ENCODE assay signal across 37 cellular contexts in genomic region chr16:78598186-78598585, GRCh38.
"Had no signal": no experiment of that assay in that cellular context is flagged by ENCODE, and none has a peak within 500 bp of the region (broad histone marks: within the 10 kb centered on the region; RNA-seq: fewer than 3 reads in every experiment).

No MANE protein-coding gene starts in this region.

- H3K27me3 ChIP-seq: adrenal gland, body of pancreas, breast epithelium, cardiac muscle cell, esophagus muscularis mucosa, foreskin keratinocyte, gastrocnemius medialis had no signal

- H3K27ac ChIP-seq: adrenal gland, body of pancreas, breast epithelium, cardiac muscle cell, coronary artery, dorsolateral prefrontal cortex, esophagus muscularis mucosa, foreskin keratinocyte, gastrocnemius medialis, WERI-Rb-1 had no signal

- H3K4me3 Mint-ChIP-seq: activated B cell treated with CpG ODN at 0.5 μM for 24 hours; activated CD8-positive, alpha-beta memory T cell treated with anti-CD3 and anti-CD28 coated beads, Interleukin-2, amount 10 ng/mL, durations not matched to agents 7 days and 5 days; activated CD8-positive, alpha-beta T cell treated with anti-CD3 and anti-CD28 coated beads, Interleukin-2, amount 10 ng/mL, durations not matched to agents 7 days and 5 days; activated naive CD4-positive, alpha-beta T cell treated with anti-CD3 and anti-CD28 coated beads for 36 hours; activated naive CD4-positive, alpha-beta T cell treated with anti-CD3 and anti-CD28 coated beads, Interleukin-2, amount 50 U/mL, for 24 hours; activated naive CD8-positive, alpha-beta T cell treated with anti-CD3 and anti-CD28 coated beads for 36 hours; activated naive CD8-positive, alpha-beta T cell treated with anti-CD3 and anti-CD28 coated beads, Interleukin-2, amount 50 U/mL, for 24 hours; activated T-helper 1 cell treated with anti-CD3 and anti-CD28 coated beads, Interleukin-12 subunit alpha, Interleukin-12 subunit beta, Interleukin-2, Interleukin-4 antibody, amounts not matched to agents 30 ng/mL and 10 ng/mL and 1 ng/mL, durations not matched to agents 14 hours and 24 hours and 36 hours; central memory CD8-positive, alpha-beta T cell; dendritic cell treated with granulocyte-macrophage colony-stimulating factor and Interleukin-4, amounts not matched to agents 40 ng/mL and 50 ng/mL, for 4 days; T-helper 17 cell; T-helper 2 cell treated with Interferon-gamma antibody and Interleukin-4, amounts not matched to agents 5 μg/mL and 100 μg/mL, for 36 hours had no signal

- H3K4me1 Mint-ChIP-seq: activated CD8-positive, alpha-beta memory T cell treated with anti-CD3 and anti-CD28 coated beads, Interleukin-2, amount 10 ng/mL, durations not matched to agents 7 days and 5 days; activated naive CD4-positive, alpha-beta T cell treated with anti-CD3 and anti-CD28 coated beads, Interleukin-2, amount 50 U/mL, for 24 hours; activated naive CD8-positive, alpha-beta T cell treated with anti-CD3 and anti-CD28 coated beads for 36 hours; activated naive CD8-positive, alpha-beta T cell treated with anti-CD3 and anti-CD28 coated beads, Interleukin-2, amount 50 U/mL, for 24 hours; central memory CD8-positive, alpha-beta T cell; T-helper 17 cell had no signal

- H3K9me3 ChIP-seq: adrenal gland, body of pancreas, breast epithelium, esophagus muscularis mucosa, gastrocnemius medialis had no signal

- H3K36me3 Mint-ChIP-seq: activated CD8-positive, alpha-beta memory T cell treated with anti-CD3 and anti-CD28 coated beads, Interleukin-2, amount 10 ng/mL, durations not matched to agents 7 days and 5 days; activated naive CD4-positive, alpha-beta T cell treated with anti-CD3 and anti-CD28 coated beads, Interleukin-2, amount 50 U/mL, for 24 hours; activated naive CD8-positive, alpha-beta T cell treated with anti-CD3 and anti-CD28 coated beads for 36 hours had no signal

- H3K27me3 Mint-ChIP-seq: activated B cell treated with CpG ODN at 0.5 μM for 24 hours; activated CD8-positive, alpha-beta memory T cell treated with anti-CD3 and anti-CD28 coated beads, Interleukin-2, amount 10 ng/mL, durations not matched to agents 7 days and 5 days; activated naive CD4-positive, alpha-beta T cell treated with anti-CD3 and anti-CD28 coated beads, Interleukin-2, amount 50 U/mL, for 24 hours; activated naive CD8-positive, alpha-beta T cell treated with anti-CD3 and anti-CD28 coated beads for 36 hours; activated naive CD8-positive, alpha-beta T cell treated with anti-CD3 and anti-CD28 coated beads, Interleukin-2, amount 50 U/mL, for 24 hours; central memory CD8-positive, alpha-beta T cell; dendritic cell treated with granulocyte-macrophage colony-stimulating factor and Interleukin-4, amounts not matched to agents 40 ng/mL and 50 ng/mL, for 4 days; T-helper 17 cell had no signal

- H3K36me3 ChIP-seq: adrenal gland, breast epithelium, cardiac muscle cell, esophagus muscularis mucosa, gastrocnemius medialis, WERI-Rb-1 had no signal

- ATAC-seq: activated CD4-positive, CD25-positive, alpha-beta regulatory T cell treated with anti-CD3 and anti-CD28 coated beads, Interleukin-2, amount 50 U/mL, for 24 hours; activated CD8-positive, alpha-beta memory T cell treated with anti-CD3 and anti-CD28 coated beads, Interleukin-2, amount 10 ng/mL, durations not matched to agents 7 days and 5 days; activated CD8-positive, alpha-beta T cell treated with anti-CD3 and anti-CD28 coated beads, Interleukin-2, amount 10 ng/mL, durations not matched to agents 7 days and 5 days; activated naive CD8-positive, alpha-beta T cell treated with anti-CD3 and anti-CD28 coated beads, Interleukin-2, amount 50 U/mL, for 24 hours; body of pancreas; foreskin keratinocyte; gastrocnemius medialis; T-helper 17 cell had no signal

- H3K4me1 ChIP-seq: adrenal gland, body of pancreas, breast epithelium, esophagus muscularis mucosa, foreskin keratinocyte, gastrocnemius medialis had no signal

- H3K4me3 ChIP-seq: adrenal gland, body of pancreas, breast epithelium, cardiac muscle cell, coronary artery, dorsolateral prefrontal cortex, esophagus muscularis mucosa, gastrocnemius medialis had no signal

- H3K9me3 Mint-ChIP-seq: activated B cell treated with CpG ODN at 0.5 μM for 24 hours; activated naive CD4-positive, alpha-beta T cell treated with anti-CD3 and anti-CD28 coated beads for 36 hours; activated naive CD4-positive, alpha-beta T cell treated with anti-CD3 and anti-CD28 coated beads, Interleukin-2, amount 50 U/mL, for 24 hours; activated naive CD8-positive, alpha-beta T cell treated with anti-CD3 and anti-CD28 coated beads for 36 hours; activated naive CD8-positive, alpha-beta T cell treated with anti-CD3 and anti-CD28 coated beads, Interleukin-2, amount 50 U/mL, for 24 hours; activated T-helper 1 cell treated with anti-CD3 and anti-CD28 coated beads, Interleukin-12 subunit alpha, Interleukin-12 subunit beta, Interleukin-2, Interleukin-4 antibody, amounts not matched to agents 30 ng/mL and 10 ng/mL and 1 ng/mL, durations not matched to agents 14 hours and 24 hours and 36 hours; activated T-helper 2 cell treated with anti-CD3 and anti-CD28 coated beads, Interferon-gamma antibody, Interleukin-2, Interleukin-4, amounts not matched to agents 10 μg/mL and 5 μg/mL and 100 μg/mL, durations not matched to agents 14 hours and 24 hours and 36 hours; central memory CD8-positive, alpha-beta T cell; dendritic cell treated with granulocyte-macrophage colony-stimulating factor and Interleukin-4, amounts not matched to agents 40 ng/mL and 50 ng/mL, for 4 days; T-helper 2 cell treated with Interferon-gamma antibody and Interleukin-4, amounts not matched to agents 5 μg/mL and 100 μg/mL, for 36 hours had no signal

- H3K27ac Mint-ChIP-seq: activated B cell treated with CpG ODN at 0.5 μM for 24 hours; activated CD8-positive, alpha-beta memory T cell treated with anti-CD3 and anti-CD28 coated beads, Interleukin-2, amount 10 ng/mL, durations not matched to agents 7 days and 5 days; activated CD8-positive, alpha-beta T cell treated with anti-CD3 and anti-CD28 coated beads, Interleukin-2, amount 10 ng/mL, durations not matched to agents 7 days and 5 days; activated naive CD4-positive, alpha-beta T cell treated with anti-CD3 and anti-CD28 coated beads for 36 hours; activated naive CD4-positive, alpha-beta T cell treated with anti-CD3 and anti-CD28 coated beads, Interleukin-2, amount 50 U/mL, for 24 hours; activated naive CD8-positive, alpha-beta T cell treated with anti-CD3 and anti-CD28 coated beads for 36 hours; activated naive CD8-positive, alpha-beta T cell treated with anti-CD3 and anti-CD28 coated beads, Interleukin-2, amount 50 U/mL, for 24 hours; activated T-helper 1 cell treated with anti-CD3 and anti-CD28 coated beads, Interleukin-12 subunit alpha, Interleukin-12 subunit beta, Interleukin-2, Interleukin-4 antibody, amounts not matched to agents 30 ng/mL and 10 ng/mL and 1 ng/mL, durations not matched to agents 14 hours and 24 hours and 36 hours; activated T-helper 2 cell treated with anti-CD3 and anti-CD28 coated beads, Interferon-gamma antibody, Interleukin-2, Interleukin-4, amounts not matched to agents 10 μg/mL and 5 μg/mL and 100 μg/mL, durations not matched to agents 14 hours and 24 hours and 36 hours; dendritic cell treated with granulocyte-macrophage colony-stimulating factor and Interleukin-4, amounts not matched to agents 40 ng/mL and 50 ng/mL, for 4 days; T-helper 17 cell; T-helper 2 cell treated with Interferon-gamma antibody and Interleukin-4, amounts not matched to agents 5 μg/mL and 100 μg/mL, for 36 hours had no signal

- DNase-seq: activated B cell treated with CpG ODN at 0.5 μM for 24 hours; activated CD4-positive, alpha-beta T cell treated with anti-CD3 and anti-CD28 coated beads for 48 hours; activated CD4-positive, alpha-beta T cell treated with anti-CD3 and anti-CD28 coated beads, Interleukin-2, amount 50 U/mL, for 1 hour; activated CD4-positive, alpha-beta T cell treated with anti-CD3 and anti-CD28 coated beads, Interleukin-2, amount 50 U/mL, for 48 hours; activated CD8-positive, alpha-beta memory T cell treated with anti-CD3 and anti-CD28 coated beads, Interleukin-2, amount 10 ng/mL, durations not matched to agents 7 days and 5 days; activated CD8-positive, alpha-beta memory T cell treated with anti-CD3 and anti-CD28 coated beads, Interleukin-2, amount 50 U/mL, for 4 hours; activated CD8-positive, alpha-beta T cell treated with anti-CD3 and anti-CD28 coated beads, Interleukin-2, amount 10 ng/mL, durations not matched to agents 7 days and 5 days; activated effector memory CD4-positive, alpha-beta T cell treated with anti-CD3 and anti-CD28 coated beads, Interleukin-2, amount 50 U/mL, for 16 hours; activated naive CD4-positive, alpha-beta T cell treated with anti-CD3 and anti-CD28 coated beads for 36 hours; activated naive CD8-positive, alpha-beta T cell treated with anti-CD3 and anti-CD28 coated beads for 36 hours; activated naive CD8-positive, alpha-beta T cell treated with anti-CD3 and anti-CD28 coated beads, Interleukin-2, amount 50 U/mL, for 24 hours; activated T-cell treated with anti-CD3 and anti-CD28 coated beads, Interleukin-2, amount 50 U/mL, for 1 hour; activated T-cell treated with anti-CD3 and anti-CD28 coated beads, Interleukin-2, amount 50 U/mL, for 48 hours; adrenal gland; amygdala; aorta; body of pancreas; dorsolateral prefrontal cortex; effector memory CD4-positive, alpha-beta T cell; erythroblast; foreskin keratinocyte; gastrocnemius medialis; T-helper 1 cell; T-helper 17 cell; T1000; WERI-Rb-1 had no signal
